Comparison of ENCODE assay signal across 8 cellular contexts in genomic region chr6:28985396-28986164, GRCh38. TPM values are rescaled to one million over a fixed set of nuclear protein-coding genes. Genes with fewer than 3 reads are reported as not detected.
DNase-seq lines count a peak whose midpoint lies in the region; ATAC-seq, FAIRE-seq and TF ChIP-seq lines count a peak whose summit lies in the region.

No MANE protein-coding gene starts in this region.

- H4K20me1 ChIP-seq in GM23338 (replicated peaks; ENCODE audit: insufficient read depth) = no peaks in the 10 kb centered on the region

- H3K4me3 ChIP-seq in A549 (peak overlapping the region; percentile 47), GM23338 (peak overlapping the region; percentile 64)

- H3K36me3 Mint-ChIP-seq in GM23338 (ENCODE audit: low read depth) (peaks cover 8% of the 10 kb centered on the region; the same call in 2 of the 3 replicates), nephron progenitor cell (ENCODE audit: low read depth) (peaks cover 35% of the 10 kb centered on the region)
- H3K36me3 Mint-ChIP-seq in activated naive CD8-positive, alpha-beta T cell treated with anti-CD3 and anti-CD28 coated beads, Interleukin-2, amount 50 U/mL, for 24 hours (ENCODE audit: low read depth) = peaks cover 7% of the 10 kb centered on the region

- H3K9me2 ChIP-seq in GM23338 (ENCODE audit: insufficient read depth) = no peaks in the 10 kb centered on the region

- TF ChIP-seq CTCF in A549 (IDR thresholded peaks at IDR 0.05) (no peak), GM23338 (conservative IDR thresholded peaks at IDR 0.05; ENCODE audit: low read depth in 2 of 2) (no peak), nephron progenitor cell (IDR thresholded peaks at IDR 0.05) (no peak)

- peak overlapping the region; percentile 30 for H2AFZ ChIP-seq in GM23338

- TF ChIP-seq POLR2A in A549 (IDR thresholded peaks at IDR 0.05; ENCODE audit: low read length) = peak; percentile 40; the same call in 1 of the 2 replicates

- ATAC-seq in A549 = peak; percentile 84 to 86
- ATAC-seq in GM23338 = peak; percentile 68
- no peak for ATAC-seq in activated naive CD8-positive, alpha-beta T cell treated with anti-CD3 and anti-CD28 coated beads, Interleukin-2, amount 50 U/mL, for 24 hours
- ATAC-seq in GM19395 (IDR thresholded peaks at IDR 0.05; ENCODE audit: unreplicated experiment) = no peak
- ATAC-seq in HG02759 (IDR thresholded peaks at IDR 0.05; ENCODE audit: unreplicated experiment) = no peak

- H3K79me2 ChIP-seq in GM23338 (replicated peaks; ENCODE audit: insufficient read depth) = no peaks in the 10 kb centered on the region

- peak overlapping the region; percentile 90 for H3K4me3 Mint-ChIP-seq in GM23338
- H3K4me3 Mint-ChIP-seq in activated naive CD8-positive, alpha-beta T cell treated with anti-CD3 and anti-CD28 coated beads, Interleukin-2, amount 50 U/mL, for 24 hours = peak overlapping the region; percentile 71
- peak overlapping the region; percentile 95 for H3K4me3 Mint-ChIP-seq in nephron progenitor cell

- H3K4me1 Mint-ChIP-seq in GM23338 (peaks cover 21% of the 10 kb centered on the region), nephron progenitor cell (peaks cover 56% of the 10 kb centered on the region)
- H3K4me1 Mint-ChIP-seq in activated naive CD8-positive, alpha-beta T cell treated with anti-CD3 and anti-CD28 coated beads, Interleukin-2, amount 50 U/mL, for 24 hours = peaks cover 45% of the 10 kb centered on the region

- CTCF ChIA-PET in A549 (lab: Yijun Ruan, JAX) = interaction anchor here (1.0 to 3.2 kb wide), 6 partner anchors 8 to 147 kb away, joined by 3 to 19 read pairs (median 3); partner anchors contain the start of gene TRIM27

- POLR2A ChIA-PET in A549 (lab: Yijun Ruan, JAX) = interaction anchor here (0.6 to 2.3 kb wide), 19 partner anchors 10 to 647 kb away, joined by 3 to 16 read pairs (median 5); partner anchors contain the start of genes GABBR1, TRIM27 and ZNF311

- H3K27ac Mint-ChIP-seq in GM23338 (peak overlapping the region; percentile 98), nephron progenitor cell (peak overlapping the region; percentile 98)
- no peak overlapping the region for H3K27ac Mint-ChIP-seq in activated naive CD8-positive, alpha-beta T cell treated with anti-CD3 and anti-CD28 coated beads, Interleukin-2, amount 50 U/mL, for 24 hours

- TF ChIP-seq EP300 in A549 (IDR thresholded peaks at IDR 0.05) = no peak

- H3K4me1 ChIP-seq in A549 (peaks cover 8% of the 10 kb centered on the region), GM23338 (ENCODE audit: insufficient read depth) (0 out of 2 replicates have a peak, but pooled peaks cover 3% of the 10 kb centered on the region)

- H3K27ac ChIP-seq in A549 = peak overlapping the region; percentile 74 to 95
- peak overlapping the region; percentile 95 for H3K27ac ChIP-seq in GM23338 (ENCODE audit: low read depth)

- peaks cover 4% of the 10 kb centered on the region; the same call in 1 of the 2 replicates for H3K27me3 ChIP-seq in GM23338 (ENCODE audit: insufficient read depth)

- peaks cover 8% of the 10 kb centered on the region for H3F3A ChIP-seq in GM23338 (replicated peaks; ENCODE audit: low read depth)

- no peaks in the 10 kb centered on the region for H3K36me3 ChIP-seq in GM23338 (ENCODE audit: insufficient read depth)

- no peak for TF ChIP-seq RAD21 in A549 (conservative IDR thresholded peaks at IDR 0.05 in 1 of 2, IDR thresholded peaks at IDR 0.05 in 1 of 2)

- FAIRE-seq in A549 (lab: Jason Lieb, UNC) = no peak

- H3K9me3 Mint-ChIP-seq in GM23338 (peaks cover 14% of the 10 kb centered on the region; the same call in 2 of the 3 replicates), nephron progenitor cell (peaks cover 39% of the 10 kb centered on the region)
- no peaks in the 10 kb centered on the region for H3K9me3 Mint-ChIP-seq in activated naive CD8-positive, alpha-beta T cell treated with anti-CD3 and anti-CD28 coated beads, Interleukin-2, amount 50 U/mL, for 24 hours

- WGBS in A549 (ENCODE audit: missing lambda C conversion rate) = 22% methylated on average over 25 of the region's 31 CpGs

- DNase-seq in A549 (ENCODE audit: low read depth in 1 of 2, low spot score in 1 of 2) (peak; percentile 84 to 97), GM23338 (ENCODE audit: low spot score) (peak; percentile 99), NCI-H510A (lab: John Stamatoyannopoulos, UW) (peak; percentile 72), glomerular endothelial cell (ENCODE audit: extremely low read depth, low read depth, low spot score) (peak; percentile 97), nephron progenitor cell (peak; percentile 77)
- peak; percentile 17 for DNase-seq in activated naive CD8-positive, alpha-beta T cell treated with anti-CD3 and anti-CD28 coated beads, Interleukin-2, amount 50 U/mL, for 24 hours

- H3K9me3 ChIP-seq in A549 = no peaks in the 10 kb centered on the region

- peak overlapping the region; percentile 84 for H3K4me2 ChIP-seq in A549
- peak overlapping the region; percentile 83 for H3K4me2 ChIP-seq in GM23338

- peaks cover 35% of the 10 kb centered on the region for H3K27me3 Mint-ChIP-seq in GM23338 (ENCODE audit: insufficient read depth, low read depth, poor library complexity)
- H3K27me3 Mint-ChIP-seq in activated naive CD8-positive, alpha-beta T cell treated with anti-CD3 and anti-CD28 coated beads, Interleukin-2, amount 50 U/mL, for 24 hours = peaks cover 44% of the 10 kb centered on the region
- H3K27me3 Mint-ChIP-seq in nephron progenitor cell (ENCODE audit: low read depth, poor library complexity) = peaks cover 49% of the 10 kb centered on the region

TF ChIP-seq in A549, 52 proteins besides CTCF, POLR2A, EP300 and RAD21 (continues in another document):
- TF ChIP-seq, protein P1, sequence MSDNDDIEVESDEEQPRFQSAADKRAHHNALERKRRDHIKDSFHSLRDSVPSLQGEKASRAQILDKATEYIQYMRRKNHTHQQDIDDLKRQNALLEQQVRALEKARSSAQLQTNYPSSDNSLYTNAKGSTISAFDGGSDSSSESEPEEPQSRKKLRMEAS (IDR thresholded peaks at IDR 0.05) = peak; percentile 80
- no peak for TF ChIP-seq FOXS1 (CRISPR knock-in tag; IDR thresholded peaks at IDR 0.05)
- TF ChIP-seq, protein P2, sequence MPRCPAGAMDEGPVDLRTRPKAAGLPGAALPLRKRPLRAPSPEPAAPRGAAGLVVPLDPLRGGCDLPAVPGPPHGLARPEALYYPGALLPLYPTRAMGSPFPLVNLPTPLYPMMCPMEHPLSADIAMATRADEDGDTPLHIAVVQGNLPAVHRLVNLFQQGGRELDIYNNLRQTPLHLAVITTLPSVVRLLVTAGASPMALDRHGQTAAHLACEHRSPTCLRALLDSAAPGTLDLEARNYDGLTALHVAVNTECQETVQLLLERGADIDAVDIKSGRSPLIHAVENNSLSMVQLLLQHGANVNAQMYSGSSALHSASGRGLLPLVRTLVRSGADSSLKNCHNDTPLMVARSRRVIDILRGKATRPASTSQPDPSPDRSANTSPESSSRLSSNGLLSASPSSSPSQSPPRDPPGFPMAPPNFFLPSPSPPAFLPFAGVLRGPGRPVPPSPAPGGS (IDR thresholded peaks at IDR 0.05) = 0 out of 3 replicates have a peak, but pooled peaks have one; percentile 20

TF ChIP-seq in GM23338, 12 proteins besides CTCF, POLR2A, EP300 and RAD21:
- 0 out of 2 replicates have a peak, but pooled peaks have one; percentile 69 for TF ChIP-seq POLR2AphosphoS5 (IDR thresholded peaks at IDR 0.05; ENCODE audit: low read depth)
- TF ChIP-seq EZH2 (IDR thresholded peaks at IDR 0.05; ENCODE audit: low read depth, unreplicated experiment) = no peak
TF ChIP-seq in GM23338: peak in this region for 1.

RNA-seq across cellular contexts. Expression of gene ZNF311, which starts 19.5 kb away (rescaled TPM):
- polyA plus RNA-seq in A549 (2011; rRNA removed) (0.74 and 0.94 TPM in 2 replicates), A549 (2017; fragmentation: RNase III; extraction: RNeasy Plus Mini Kit Qiagen cat#74134 plus additional on column Dnase treatment) (0.18 to 0.29 TPM (median 0.27 TPM) in 3 replicates), GM23338 (2016; fragmentation: Nextera tagmentation; extraction: Ambion mirVana) (1.5 TPM in 2 replicates)
- 0.12 and 0.18 TPM in 2 replicates for polyA plus RNA-seq in A549 (2012; cell fraction: cytosol; rRNA removed)
- polyA plus RNA-seq in A549 (2012; cell fraction: nucleus; rRNA removed) = 0.10 and 0.12 TPM in 2 replicates
- 0.62 and 0.63 TPM in 2 replicates for polyA minus RNA-seq in A549 (2011; rRNA and poly(A)+ RNA removed)
- 1.8 and 2.4 TPM in 2 replicates for total RNA-seq in GM23338 (2014; rRNA removed; shearing (Covaris generic))
- 0.05 and 0.70 TPM in 2 replicates for total RNA-seq in glomerular endothelial cell

RNA-seq across cellular contexts. Expression of gene OR2W1, which starts 59.4 kb away (rescaled TPM):
- polyA plus RNA-seq in A549 (2011; rRNA removed) (not detected in 2 replicates), A549 (2017; fragmentation: RNase III; extraction: RNeasy Plus Mini Kit Qiagen cat#74134 plus additional on column Dnase treatment) (not detected in 3 replicates), GM23338 (2016; fragmentation: Nextera tagmentation; extraction: Ambion mirVana) (not detected in 2 replicates)
- not detected in 2 replicates for polyA plus RNA-seq in A549 (2012; cell fraction: cytosol; rRNA removed)
- polyA plus RNA-seq in A549 (2012; cell fraction: nucleus; rRNA removed) = not detected in 2 replicates
- polyA minus RNA-seq in A549 (2011; rRNA and poly(A)+ RNA removed) = not detected in 2 replicates
- not detected in 2 replicates for total RNA-seq in GM23338 (2014; rRNA removed; shearing (Covaris generic))
- not detected in 2 replicates for total RNA-seq in glomerular endothelial cell

Comparison
In these comparisons a context has a peak if more than half of its experiments do, and no peak if none do; other contexts are left out.
1. ATAC-seq: peak in A549 (2 of 2) and GM23338 (single experiment); none in activated naive CD8-positive, alpha-beta T cell treated with anti-CD3 and anti-CD28 coated beads, Interleukin-2, amount 50 U/mL, for 24 hours (single experiment), GM19395 (single experiment) and HG02759 (single experiment).
2. DNase-seq: peak in every context shown above with its lines; median percentile 99 in GM23338; 97 in glomerular endothelial cell; 90 in A549; 77 in nephron progenitor cell; 72 in NCI-H510A; 17 in activated naive CD8-positive, alpha-beta T cell treated with anti-CD3 and anti-CD28 coated beads, Interleukin-2, amount 50 U/mL, for 24 hours.
3. Peak in every context shown above with its lines, with median percentiles within 50 percentile points of each other: H3K4me3 Mint-ChIP-seq.